ENCODE assay signal across 8 cellular contexts in genomic region chr20:38748863-38749153, GRCh38. TPM values are rescaled to one million over a fixed set of nuclear protein-coding genes. Genes with fewer than 3 reads are reported as not detected.
DNase-seq lines count a peak whose midpoint lies in the region; ATAC-seq and TF ChIP-seq lines count a peak whose summit lies in the region.

No MANE protein-coding gene starts in this region.

- H3K9me3 ChIP-seq in osteoblast (ENCODE audit: low read depth, low read length): no peaks in the 10 kb centered on the region

- TF ChIP-seq POLR2A in erythroblast (IDR thresholded peaks at IDR 0.05; ENCODE audit: low read length): no peak

- H3K27me3 ChIP-seq in osteoblast (ENCODE audit: insufficient read depth, low read length): peaks cover 3% of the 10 kb centered on the region

- TF ChIP-seq CTCF in osteoblast (IDR thresholded peaks at IDR 0.05; ENCODE audit: extremely low read depth, low read depth, low read length): no peak

- peak; percentile 28 for ATAC-seq in HG03571 (IDR thresholded peaks at IDR 0.05; ENCODE audit: unreplicated experiment)
- ATAC-seq in HG02571 (IDR thresholded peaks at IDR 0.05; ENCODE audit: unreplicated experiment): no peak
- no peak for ATAC-seq in GM18520 (IDR thresholded peaks at IDR 0.05; ENCODE audit: unreplicated experiment)

- peak overlapping the region; percentile 99 for H2AFZ ChIP-seq in osteoblast (ENCODE audit: low read length)

- peaks cover 18% of the 10 kb centered on the region for H3K79me2 ChIP-seq in osteoblast (ENCODE audit: insufficient read depth, low read length)

- peaks cover 2% of the 10 kb centered on the region for H4K20me1 ChIP-seq in osteoblast (ENCODE audit: insufficient read depth, low read length)

- H3K36me3 ChIP-seq in osteoblast (ENCODE audit: insufficient read depth, low read length): peaks cover 16% of the 10 kb centered on the region

- H3K4me1 ChIP-seq in osteoblast (ENCODE audit: insufficient read depth, low read length): peaks cover 12% of the 10 kb centered on the region

- DNase-seq in activated gamma-delta T cell treated with Interleukin-2 at 50 U/mL for 16 hours (peak; percentile 38), activated gamma-delta T cell (lab: John Stamatoyannopoulos, UW) (no peak), erythroblast (lab: John Stamatoyannopoulos, UW) (peak; percentile 59 to 72), osteoblast (ENCODE audit: insufficient read length, low spot score, missing footprints) (peak; percentile 60)
- peak; percentile 75 for DNase-seq in activated CD4-positive, alpha-beta T cell treated with anti-CD3 and anti-CD28 coated beads for 48 hours

- H3K4me2 ChIP-seq in osteoblast (ENCODE audit: insufficient read depth, low read length): peak overlapping the region; percentile 97

- peak overlapping the region; percentile 48 for H3K27ac ChIP-seq in osteoblast (ENCODE audit: low read depth, low read length)

- H3K4me3 ChIP-seq in osteoblast (ENCODE audit: insufficient read depth, low read length): peak overlapping the region; percentile 85

RNA-seq across cellular contexts. Expression of gene ACTR5, which starts 0.5 kb away (rescaled TPM):
- 5.8 and 6.2 TPM in 2 replicates for total RNA-seq in osteoblast

RNA-seq across cellular contexts. Expression of gene SLC32A1, which starts 24.5 kb away (rescaled TPM):
- total RNA-seq in osteoblast: not detected in 2 replicates

RNA-seq across cellular contexts. Expression of gene PPP1R16B, which starts 56.7 kb away (rescaled TPM):
- total RNA-seq in osteoblast: not detected in 2 replicates
